33 cellular contexts compared by ENCODE assay signal in the genomic region with DNA sequence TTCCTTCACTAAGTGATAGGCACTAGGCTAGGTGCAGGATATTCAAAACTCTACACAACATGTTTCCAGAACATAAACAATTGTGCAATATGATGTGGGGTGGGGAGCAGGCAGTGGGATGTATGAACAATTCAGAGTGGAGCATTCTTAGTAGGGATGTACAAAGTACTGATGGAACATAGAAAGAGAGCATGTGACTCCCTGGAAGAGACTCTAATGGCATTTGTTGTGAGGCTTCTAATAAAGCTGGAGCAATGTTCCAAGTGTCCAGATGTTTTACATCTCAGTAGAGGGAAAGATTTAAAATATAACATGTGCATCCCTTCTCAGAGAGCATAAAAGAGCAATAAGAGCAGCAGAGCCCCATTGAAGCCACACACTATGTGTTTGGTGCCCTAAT.
"Had no signal": no experiment of that assay in that cellular context is flagged by ENCODE, and none has a peak within 500 bp of the region (broad histone marks: within the 10 kb centered on the region; RNA-seq: fewer than 3 reads in every experiment).

No MANE protein-coding gene starts in this region.

- H3K27ac Mint-ChIP-seq: activated CD4-positive, alpha-beta memory T cell treated with anti-CD3 and anti-CD28 coated beads for 36 hours; activated CD4-positive, alpha-beta T cell treated with anti-CD3 and anti-CD28 coated beads for 36 hours; activated CD4-positive, alpha-beta T cell treated with anti-CD3 and anti-CD28 coated beads, Interleukin-2, amount 10 ng/mL, durations not matched to agents 24 days and 14 days; activated CD8-positive, alpha-beta memory T cell treated with anti-CD3 and anti-CD28 coated beads, Interleukin-2, amount 10 ng/mL, durations not matched to agents 7 days and 5 days; activated CD8-positive, alpha-beta T cell treated with anti-CD3 and anti-CD28 coated beads, Interleukin-2, amount 10 ng/mL, durations not matched to agents 7 days and 5 days; activated naive CD4-positive, alpha-beta T cell treated with anti-CD3 and anti-CD28 coated beads for 36 hours; activated naive CD4-positive, alpha-beta T cell treated with anti-CD3 and anti-CD28 coated beads, Interleukin-2, amount 50 U/mL, for 24 hours; activated naive CD8-positive, alpha-beta T cell treated with anti-CD3 and anti-CD28 coated beads for 36 hours; activated naive CD8-positive, alpha-beta T cell treated with anti-CD3 and anti-CD28 coated beads, Interleukin-2, amount 50 U/mL, for 24 hours; activated T-helper 1 cell treated with anti-CD3 and anti-CD28 coated beads, Interleukin-12 subunit alpha, Interleukin-12 subunit beta, Interleukin-2, Interleukin-4 antibody, amounts not matched to agents 30 ng/mL and 10 ng/mL and 1 ng/mL, durations not matched to agents 14 hours and 24 hours and 36 hours; activated T-helper 2 cell treated with anti-CD3 and anti-CD28 coated beads, Interferon-gamma antibody, Interleukin-2, Interleukin-4, amounts not matched to agents 10 μg/mL and 5 μg/mL and 100 μg/mL, durations not matched to agents 14 hours and 24 hours and 36 hours; effector memory CD8-positive, alpha-beta T cell had no signal

- H3K36me3 Mint-ChIP-seq: activated CD4-positive, alpha-beta memory T cell treated with anti-CD3 and anti-CD28 coated beads for 36 hours; activated CD8-positive, alpha-beta memory T cell treated with anti-CD3 and anti-CD28 coated beads, Interleukin-2, amount 10 ng/mL, durations not matched to agents 7 days and 5 days; activated naive CD4-positive, alpha-beta T cell treated with anti-CD3 and anti-CD28 coated beads, Interleukin-2, amount 50 U/mL, for 24 hours; activated naive CD8-positive, alpha-beta T cell treated with anti-CD3 and anti-CD28 coated beads for 36 hours had no signal

- H3K36me3 ChIP-seq: adrenal gland, esophagus muscularis mucosa, gastroesophageal sphincter, heart right ventricle had no signal

- H3K9me3 Mint-ChIP-seq: activated CD4-positive, alpha-beta memory T cell treated with anti-CD3 and anti-CD28 coated beads for 36 hours; activated CD4-positive, alpha-beta T cell treated with anti-CD3 and anti-CD28 coated beads, Interleukin-2, amount 10 ng/mL, durations not matched to agents 24 days and 14 days; activated naive CD8-positive, alpha-beta T cell treated with anti-CD3 and anti-CD28 coated beads, Interleukin-2, amount 50 U/mL, for 24 hours; activated T-helper 1 cell treated with anti-CD3 and anti-CD28 coated beads, Interleukin-12 subunit alpha, Interleukin-12 subunit beta, Interleukin-2, Interleukin-4 antibody, amounts not matched to agents 30 ng/mL and 10 ng/mL and 1 ng/mL, durations not matched to agents 14 hours and 24 hours and 36 hours had no signal

- H3K4me3 Mint-ChIP-seq: activated CD4-positive, alpha-beta memory T cell treated with anti-CD3 and anti-CD28 coated beads for 36 hours; activated CD4-positive, alpha-beta T cell treated with anti-CD3 and anti-CD28 coated beads for 36 hours; activated CD4-positive, alpha-beta T cell treated with anti-CD3 and anti-CD28 coated beads, Interleukin-2, amount 10 ng/mL, durations not matched to agents 24 days and 14 days; activated CD8-positive, alpha-beta memory T cell treated with anti-CD3 and anti-CD28 coated beads, Interleukin-2, amount 10 ng/mL, durations not matched to agents 7 days and 5 days; activated CD8-positive, alpha-beta T cell treated with anti-CD3 and anti-CD28 coated beads, Interleukin-2, amount 10 ng/mL, durations not matched to agents 7 days and 5 days; activated naive CD4-positive, alpha-beta T cell treated with anti-CD3 and anti-CD28 coated beads for 36 hours; activated naive CD4-positive, alpha-beta T cell treated with anti-CD3 and anti-CD28 coated beads, Interleukin-2, amount 50 U/mL, for 24 hours; activated naive CD8-positive, alpha-beta T cell treated with anti-CD3 and anti-CD28 coated beads for 36 hours; activated naive CD8-positive, alpha-beta T cell treated with anti-CD3 and anti-CD28 coated beads, Interleukin-2, amount 50 U/mL, for 24 hours; activated T-helper 1 cell treated with anti-CD3 and anti-CD28 coated beads, Interleukin-12 subunit alpha, Interleukin-12 subunit beta, Interleukin-2, Interleukin-4 antibody, amounts not matched to agents 30 ng/mL and 10 ng/mL and 1 ng/mL, durations not matched to agents 14 hours and 24 hours and 36 hours; effector memory CD8-positive, alpha-beta T cell had no signal

- ATAC-seq: activated CD4-positive, alpha-beta T cell treated with anti-CD3 and anti-CD28 coated beads for 36 hours; activated CD8-positive, alpha-beta memory T cell treated with anti-CD3 and anti-CD28 coated beads, Interleukin-2, amount 10 ng/mL, durations not matched to agents 7 days and 5 days; activated CD8-positive, alpha-beta T cell treated with anti-CD3 and anti-CD28 coated beads, Interleukin-2, amount 10 ng/mL, durations not matched to agents 7 days and 5 days; activated naive CD8-positive, alpha-beta T cell treated with anti-CD3 and anti-CD28 coated beads, Interleukin-2, amount 50 U/mL, for 24 hours; body of pancreas; effector memory CD8-positive, alpha-beta T cell; gastroesophageal sphincter; heart right ventricle had no signal

- DNase-seq: activated CD4-positive, alpha-beta memory T cell treated with anti-CD3 and anti-CD28 coated beads for 36 hours; activated CD4-positive, alpha-beta T cell treated with anti-CD3 and anti-CD28 coated beads for 36 hours; activated CD4-positive, alpha-beta T cell treated with anti-CD3 and anti-CD28 coated beads, Interleukin-2, amount 10 ng/mL, durations not matched to agents 24 days and 14 days; activated CD4-positive, CD25-positive, alpha-beta regulatory T cell; activated CD4-positive, CD25-positive, alpha-beta regulatory T cell treated with anti-CD3 and anti-CD28 coated beads, Interleukin-2, amount 50 U/mL, for 72 hours; activated CD8-positive, alpha-beta memory T cell treated with anti-CD3 and anti-CD28 coated beads, Interleukin-2, amount 10 ng/mL, durations not matched to agents 7 days and 5 days; activated CD8-positive, alpha-beta memory T cell treated with anti-CD3 and anti-CD28 coated beads, Interleukin-2, amount 50 U/mL, for 4 hours; activated CD8-positive, alpha-beta T cell treated with anti-CD3 and anti-CD28 coated beads, Interleukin-2, amount 10 ng/mL, durations not matched to agents 7 days and 5 days; activated effector memory CD4-positive, alpha-beta T cell treated with anti-CD3 and anti-CD28 coated beads, Interleukin-2, amount 50 U/mL, for 16 hours; activated naive CD4-positive, alpha-beta T cell treated with anti-CD3 and anti-CD28 coated beads for 36 hours; activated naive CD8-positive, alpha-beta T cell treated with anti-CD3 and anti-CD28 coated beads for 36 hours; activated naive CD8-positive, alpha-beta T cell treated with anti-CD3 and anti-CD28 coated beads, Interleukin-2, amount 50 U/mL, for 24 hours; activated T-cell treated with anti-CD3 and anti-CD28 coated beads, Interleukin-2, amount 50 U/mL, for 1 hour; activated T-cell treated with anti-CD3 and anti-CD28 coated beads, Interleukin-2, amount 50 U/mL, for 48 hours; amygdala; aorta; body of pancreas; caudate nucleus; cortex of kidney; dermis blood vessel endothelial cell; effector CD4-positive, alpha-beta T cell; effector memory CD8-positive, alpha-beta T cell; erythroblast; foreskin melanocyte; heart right ventricle; T-helper 2 cell had no signal

- H3K4me3 ChIP-seq: adrenal gland, body of pancreas, esophagus muscularis mucosa, gastroesophageal sphincter, heart right ventricle had no signal

- H3K4me1 Mint-ChIP-seq: activated CD4-positive, alpha-beta T cell treated with anti-CD3 and anti-CD28 coated beads for 36 hours; activated CD4-positive, alpha-beta T cell treated with anti-CD3 and anti-CD28 coated beads, Interleukin-2, amount 10 ng/mL, durations not matched to agents 24 days and 14 days; activated CD8-positive, alpha-beta memory T cell treated with anti-CD3 and anti-CD28 coated beads, Interleukin-2, amount 10 ng/mL, durations not matched to agents 7 days and 5 days; activated naive CD4-positive, alpha-beta T cell treated with anti-CD3 and anti-CD28 coated beads, Interleukin-2, amount 50 U/mL, for 24 hours; activated naive CD8-positive, alpha-beta T cell treated with anti-CD3 and anti-CD28 coated beads for 36 hours; activated naive CD8-positive, alpha-beta T cell treated with anti-CD3 and anti-CD28 coated beads, Interleukin-2, amount 50 U/mL, for 24 hours had no signal

- FAIRE-seq: colon had no signal

- H3K27ac ChIP-seq: esophagus muscularis mucosa, gastroesophageal sphincter, heart right ventricle had no signal

- H3K27me3 ChIP-seq: adrenal gland, body of pancreas, esophagus muscularis mucosa, gastroesophageal sphincter, heart right ventricle had no signal

- H3K4me1 ChIP-seq: esophagus muscularis mucosa, heart right ventricle had no signal

- H3K27me3 Mint-ChIP-seq: activated CD4-positive, alpha-beta memory T cell treated with anti-CD3 and anti-CD28 coated beads for 36 hours; activated CD4-positive, alpha-beta T cell treated with anti-CD3 and anti-CD28 coated beads for 36 hours; activated CD4-positive, alpha-beta T cell treated with anti-CD3 and anti-CD28 coated beads, Interleukin-2, amount 10 ng/mL, durations not matched to agents 24 days and 14 days; activated CD8-positive, alpha-beta memory T cell treated with anti-CD3 and anti-CD28 coated beads, Interleukin-2, amount 10 ng/mL, durations not matched to agents 7 days and 5 days; activated naive CD4-positive, alpha-beta T cell treated with anti-CD3 and anti-CD28 coated beads, Interleukin-2, amount 50 U/mL, for 24 hours; activated naive CD8-positive, alpha-beta T cell treated with anti-CD3 and anti-CD28 coated beads for 36 hours; activated naive CD8-positive, alpha-beta T cell treated with anti-CD3 and anti-CD28 coated beads, Interleukin-2, amount 50 U/mL, for 24 hours; effector memory CD8-positive, alpha-beta T cell had no signal
